Comparison of ENCODE assay signal across 6 cellular contexts in genomic region chr7:99499356-99499712, GRCh38. TPM values are rescaled to one million over a fixed set of nuclear protein-coding genes. Genes with fewer than 3 reads are reported as not detected.
DNase-seq lines count a peak whose midpoint lies in the region; ATAC-seq and TF ChIP-seq lines count a peak whose summit lies in the region.

No MANE protein-coding gene starts in this region.

- no peaks in the 10 kb centered on the region for H3K27me3 ChIP-seq in WERI-Rb-1 (ENCODE audit: insufficient read depth, low read depth, severe bottlenecking)

- H3K4me3 ChIP-seq in WERI-Rb-1 (ENCODE audit: low read depth, low read length), result peak overlapping the region; percentile 76

- peaks cover 47% of the 10 kb centered on the region for H3K36me3 ChIP-seq in WERI-Rb-1

- TF ChIP-seq CTCF in WERI-Rb-1 (IDR thresholded peaks at IDR 0.05; ENCODE audit: low read depth, low read length), result no peak

- peaks cover 2% of the 10 kb centered on the region for H3K9me3 ChIP-seq in WERI-Rb-1 (ENCODE audit: severe bottlenecking)

- peak; percentile 4 for ATAC-seq in left lobe of liver

- DNase-seq in activated T-cell treated with anti-CD3 and anti-CD28 coated beads for 24 hours (ENCODE audit: low read depth) (peak; percentile 9), WERI-Rb-1 (no peak), left lobe of liver (ENCODE audit: low spot score) (no peak), COLO668 (lab: John Stamatoyannopoulos, UW; ENCODE audit: unreplicated experiment) (no peak), nucleus accumbens (lab: John Stamatoyannopoulos, UW) (no peak)
- DNase-seq in activated T-cell treated with anti-CD3 and anti-CD28 coated beads, Interleukin-2, amount 50 U/mL, for 1 hour, result no peak

- peak overlapping the region; percentile 83 for H3K27ac ChIP-seq in WERI-Rb-1

RNA-seq across cellular contexts. Expression of gene ZNF394, which starts 0.7 kb away (rescaled TPM):
- 8.6 TPM for total RNA-seq in left lobe of liver

RNA-seq across cellular contexts. Expression of gene ZKSCAN5, which starts 5.1 kb away (rescaled TPM):
- total RNA-seq in left lobe of liver, result 3.0 TPM

RNA-seq across cellular contexts. Expression of gene ZNF789, which starts 26.6 kb away (rescaled TPM):
- 5.2 TPM for total RNA-seq in left lobe of liver

RNA-seq across cellular contexts. Expression of gene ATP5MF, which starts 33.4 kb away (rescaled TPM):
- 130 TPM for total RNA-seq in left lobe of liver

RNA-seq across cellular contexts. Expression of gene FAM200A, which starts 52.6 kb away (rescaled TPM):
- total RNA-seq in left lobe of liver, result 2.2 TPM
